Comparison of ENCODE assay signal across 14 cellular contexts in the genomic region with DNA sequence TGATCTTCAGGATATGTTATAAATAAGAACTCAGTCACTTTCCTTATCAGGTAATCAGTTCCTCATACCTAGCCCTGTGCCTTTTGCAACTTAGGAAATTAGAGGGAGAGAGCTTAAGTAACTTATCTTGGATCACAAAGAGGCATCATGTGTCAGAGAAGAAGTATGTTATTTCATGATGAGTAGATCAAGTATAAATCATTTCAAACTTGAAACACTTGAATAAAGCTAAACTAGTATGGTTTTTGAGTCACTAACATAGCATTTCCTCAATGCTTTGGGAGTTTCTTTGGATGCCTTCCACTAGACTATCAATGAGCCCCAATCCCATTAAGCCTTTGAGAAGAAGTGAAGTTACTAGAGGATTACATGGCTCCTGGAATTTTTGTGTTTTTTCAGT.
DNase-seq lines count a peak whose midpoint lies in the region; ATAC-seq, FAIRE-seq and TF ChIP-seq lines count a peak whose summit lies in the region.
"Had no signal": no experiment of that assay in that cellular context is flagged by ENCODE, and none has a peak within 500 bp of the region (broad histone marks: within the 10 kb centered on the region; RNA-seq: fewer than 3 reads in every experiment).

No MANE protein-coding gene starts in this region.

- no peak overlapping the region for H3K9ac ChIP-seq in K562 (ENCODE audit: insufficient read depth in 1 of 2, low read depth in 2 of 2, low read length in 2 of 2)

- no peak for TF ChIP-seq EP300 in K562 (IDR thresholded peaks at IDR 0.05; ENCODE audit: low read length)

- no peak for FAIRE-seq in K562 (lab: Jason Lieb, UNC)

- no peak overlapping the region for H3K4me2 ChIP-seq in K562 (ENCODE audit: insufficient read depth, low read length)

- H3K27ac Mint-ChIP-seq in activated CD4-positive, alpha-beta memory T cell treated with anti-CD3 and anti-CD28 coated beads for 36 hours: no peak overlapping the region
- H3K27ac Mint-ChIP-seq: activated CD8-positive, alpha-beta memory T cell treated with anti-CD3 and anti-CD28 coated beads, Interleukin-2, amount 10 ng/mL, durations not matched to agents 7 days and 5 days had no signal

- POLR2A ChIA-PET in K562 (lab: Yijun Ruan, JAX): interaction anchor here (1.2 kb wide), 1 partner anchor 13 kb away, joined by 3 read pairs; no protein-coding TSS in a partner anchor
- POLR2A ChIA-PET in activated CD4-positive, alpha-beta memory T cell treated with anti-CD3 and anti-CD28 coated beads for 36 hours (lab: Charles Lee): interaction anchor here (0.7 kb wide), 1 partner anchor 42 kb away, joined by 4 read pairs; no protein-coding TSS in a partner anchor

- CTCF ChIA-PET in K562 (lab: Yijun Ruan, JAX; ENCODE audit: low intra/inter-chr PET ratio): no interaction called here
- CTCF ChIA-PET in activated CD4-positive, alpha-beta memory T cell treated with anti-CD3 and anti-CD28 coated beads for 36 hours (lab: Charles Lee): no interaction called here

- in situ Hi-C loops in K562 (cut with MboI): no loop called here

- H3K4me3 Mint-ChIP-seq in activated CD4-positive, alpha-beta memory T cell treated with anti-CD3 and anti-CD28 coated beads for 36 hours: no peak overlapping the region
- H3K4me3 Mint-ChIP-seq: activated CD8-positive, alpha-beta memory T cell treated with anti-CD3 and anti-CD28 coated beads, Interleukin-2, amount 10 ng/mL, durations not matched to agents 7 days and 5 days had no signal

- H3K36me3 Mint-ChIP-seq in activated CD4-positive, alpha-beta memory T cell treated with anti-CD3 and anti-CD28 coated beads for 36 hours: no peaks in the 10 kb centered on the region

- H3K9me1 ChIP-seq in K562 (ENCODE audit: control insufficient read depth, insufficient read depth, low read length): no peaks in the 10 kb centered on the region

- no peaks in the 10 kb centered on the region for H3K36me3 ChIP-seq in K562 (ENCODE audit: control insufficient read depth, insufficient read depth, low read length)
- H3K36me3 ChIP-seq: upper lobe of right lung had no signal

- no peak overlapping the region for H2AFZ ChIP-seq in K562 (ENCODE audit: low read depth, low read length)

- no peak overlapping the region for H3K27ac ChIP-seq in K562 (ENCODE audit: extremely low read depth, low read depth, low read length)
- H3K27ac ChIP-seq: upper lobe of right lung had no signal

- TF ChIP-seq POLR2A in K562 (conservative IDR thresholded peaks at IDR 0.05): no peak

- peaks cover 26% of the 10 kb centered on the region for H3K4me1 Mint-ChIP-seq in activated CD4-positive, alpha-beta memory T cell treated with anti-CD3 and anti-CD28 coated beads for 36 hours (ENCODE audit: low read depth)

- intact Hi-C loops in K562 (cut with micrococcal nuclease): no loop called here
- intact Hi-C loops in activated CD4-positive, alpha-beta memory T cell treated with anti-CD3 and anti-CD28 coated beads for 36 hours (cut with micrococcal nuclease): no loop called here

- H3K79me2 ChIP-seq in K562 (ENCODE audit: control insufficient read depth, insufficient read depth, low read length): no peaks in the 10 kb centered on the region

- BruUV-seq in K562 (replicated peaks; lab: Mats Ljungman, UMichigan): no TSS peak

- no peak for TF ChIP-seq RAD21 in K562 (CRISPR knock-in tag; conservative IDR thresholded peaks at IDR 0.05 in 1 of 2, IDR thresholded peaks at IDR 0.05 in 1 of 2)

- peaks cover 0 to 19% of the 10 kb centered on the region in 2 experiments; a peak in 3 of 5 replicates for H3K4me1 ChIP-seq in K562 (replicated peaks in 1 of 2; ENCODE audit: control insufficient read depth in 2 of 2, insufficient read depth in 2 of 2, low read length in 2 of 2)
- H3K4me1 ChIP-seq: upper lobe of right lung had no signal

- no peaks in the 10 kb centered on the region for H3K9me3 ChIP-seq in K562 (replicated peaks; ENCODE audit: control insufficient read depth, insufficient read depth, low read depth, low read length)
- H3K9me3 ChIP-seq: upper lobe of right lung had no signal

- H4K20me1 ChIP-seq in K562 (replicated peaks; ENCODE audit: control insufficient read depth, insufficient read depth, low read length): no peaks in the 10 kb centered on the region

- H3K9me3 Mint-ChIP-seq in activated CD4-positive, alpha-beta memory T cell treated with anti-CD3 and anti-CD28 coated beads for 36 hours: no peaks in the 10 kb centered on the region

- H3K4me3 ChIP-seq in K562: no peak overlapping the region
- H3K4me3 ChIP-seq: upper lobe of right lung had no signal

- no peak for TF ChIP-seq CTCF in K562 (IDR thresholded peaks at IDR 0.05 in 2 of 3, conservative IDR thresholded peaks at IDR 0.05 in 1 of 3; ENCODE audit: insufficient read depth in 2 of 3, low read depth in 1 of 3, low read length in 3 of 3)

- no peaks in the 10 kb centered on the region for H3K27me3 ChIP-seq in K562 (ENCODE audit: control insufficient read depth in 2 of 2, insufficient read depth in 2 of 2, low read length in 2 of 2)
- H3K27me3 ChIP-seq: upper lobe of right lung had no signal

- DNase-seq in AG08396 (ENCODE audit: low spot score): peak; percentile 40
- peak; percentile 95 for DNase-seq in HS-5 (ENCODE audit: low read depth)
- DNase-seq in K562 (ENCODE audit: extremely low read depth in 1 of 4, low spot score in 3 of 4): no peak
- DNase-seq in glomerular visceral epithelial cell (ENCODE audit: extremely low spot score): peak; percentile 42
- DNase-seq in activated CD4-positive, alpha-beta memory T cell treated with anti-CD3 and anti-CD28 coated beads for 36 hours: no peak
- DNase-seq in SKM-1 treated with dmso at 0.1 percent for 144 hours (lab: John Stamatoyannopoulos, UW; ENCODE audit: unreplicated experiment): no peak
- DNase-seq: activated CD8-positive, alpha-beta memory T cell treated with anti-CD3 and anti-CD28 coated beads, Interleukin-2, amount 10 ng/mL, durations not matched to agents 7 days and 5 days; activated naive CD4-positive, alpha-beta T cell treated with anti-CD3 and anti-CD28 coated beads, Interleukin-2, amount 50 U/mL, for 16 hours; left cardiac atrium; stimulated activated CD4-positive, alpha-beta T cell treated with anti-CD3 and anti-CD28 coated beads, Interleukin-2, amount 100 ng/mL, for 48 hours; upper lobe of right lung had no signal

- no peaks in the 10 kb centered on the region for H3K27me3 Mint-ChIP-seq in activated CD4-positive, alpha-beta memory T cell treated with anti-CD3 and anti-CD28 coated beads for 36 hours
- H3K27me3 Mint-ChIP-seq: activated CD8-positive, alpha-beta memory T cell treated with anti-CD3 and anti-CD28 coated beads, Interleukin-2, amount 10 ng/mL, durations not matched to agents 7 days and 5 days had no signal

- ATAC-seq in K562 (no peak), GM21367 (IDR thresholded peaks at IDR 0.05; ENCODE audit: unreplicated experiment) (no peak), HG02678 (IDR thresholded peaks at IDR 0.05; ENCODE audit: unreplicated experiment) (no peak)
- ATAC-seq: activated CD8-positive, alpha-beta memory T cell treated with anti-CD3 and anti-CD28 coated beads, Interleukin-2, amount 10 ng/mL, durations not matched to agents 7 days and 5 days; left cardiac atrium; SK-N-SH treated with all-trans-retinoic acid at 6 μM for 48 hours; upper lobe of right lung had no signal

TF ChIP-seq in K562, 482 proteins besides CTCF, POLR2A, EP300 and RAD21:
- TF ChIP-seq SREBF1 (IDR thresholded peaks at IDR 0.05; ENCODE audit: borderline replicate concordance, low read depth, low read length) (no peak), MEIS2 (IDR thresholded peaks at IDR 0.05; ENCODE audit: partially characterized antibody) (peak; percentile 52), CBFA2T3 (IDR thresholded peaks at IDR 0.05) (no peak)
- TF ChIP-seq, protein P1, sequence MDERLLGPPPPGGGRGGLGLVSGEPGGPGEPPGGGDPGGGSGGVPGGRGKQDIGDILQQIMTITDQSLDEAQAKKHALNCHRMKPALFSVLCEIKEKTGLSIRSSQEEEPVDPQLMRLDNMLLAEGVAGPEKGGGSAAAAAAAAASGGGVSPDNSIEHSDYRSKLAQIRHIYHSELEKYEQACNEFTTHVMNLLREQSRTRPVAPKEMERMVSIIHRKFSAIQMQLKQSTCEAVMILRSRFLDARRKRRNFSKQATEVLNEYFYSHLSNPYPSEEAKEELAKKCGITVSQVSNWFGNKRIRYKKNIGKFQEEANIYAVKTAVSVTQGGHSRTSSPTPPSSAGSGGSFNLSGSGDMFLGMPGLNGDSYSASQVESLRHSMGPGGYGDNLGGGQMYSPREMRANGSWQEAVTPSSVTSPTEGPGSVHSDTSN (CRISPR knock-in tag; IDR thresholded peaks at IDR 0.05; ENCODE audit: low read depth): no peak
- TF ChIP-seq, protein P1 (tag; conservative IDR thresholded peaks at IDR 0.05; ENCODE audit: low read depth): 0 out of 2 replicates have a peak, but pooled peaks have one; percentile 22

Comparison
In these comparisons a context has a peak if more than half of its experiments do, and no peak if none do; other contexts are left out.
1. DNase-seq: peak in AG08396 (single experiment), HS-5 (single experiment) and glomerular visceral epithelial cell (single experiment); none in K562 (0 of 4), activated CD4-positive, alpha-beta memory T cell treated with anti-CD3 and anti-CD28 coated beads for 36 hours (single experiment) and SKM-1 treated with dmso at 0.1 percent for 144 hours (single experiment).